In the genomic region with DNA sequence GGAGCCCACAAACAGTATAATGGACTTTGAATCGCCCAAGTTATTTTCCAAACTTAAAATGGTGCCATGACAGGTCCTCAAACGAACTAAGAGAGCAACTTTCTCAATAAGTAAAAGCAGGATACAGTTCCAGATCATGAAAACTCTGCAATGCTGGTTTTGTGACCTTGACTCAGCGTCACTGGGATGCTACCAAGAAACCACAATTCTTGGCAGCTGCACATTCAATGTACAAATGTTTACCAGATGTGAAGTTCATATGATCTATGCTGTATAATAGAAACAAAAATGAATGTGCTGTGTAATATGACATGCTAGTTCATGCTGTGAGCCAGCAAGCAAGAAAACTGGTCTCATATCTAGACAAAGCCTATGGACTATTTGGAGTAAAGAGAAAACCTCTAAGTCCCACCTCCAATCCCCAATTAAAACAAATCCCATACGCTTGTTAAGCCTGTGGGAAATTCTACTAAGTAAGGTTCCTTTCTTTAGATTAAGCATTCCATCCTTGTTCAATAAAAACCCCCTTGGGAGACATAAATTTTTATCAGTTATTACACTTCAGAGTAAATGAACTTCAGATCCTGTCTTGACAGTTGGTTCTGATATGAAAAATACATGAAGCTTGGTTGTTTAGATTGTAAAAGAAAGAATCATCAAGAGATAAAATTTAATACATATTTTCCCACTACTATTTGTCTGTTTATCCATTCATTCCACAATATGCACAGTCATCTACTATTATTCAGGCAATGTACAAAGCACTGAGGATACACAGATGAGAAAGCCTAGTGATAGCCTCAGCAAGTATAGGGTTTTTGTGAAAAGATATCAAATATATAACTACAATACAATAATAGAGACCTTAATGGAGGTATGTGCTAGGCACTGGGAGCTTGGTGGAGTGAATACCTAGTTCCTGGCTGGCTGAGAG, we compare ENCODE assay signal across 1 cellular context.
TF ChIP-seq lines count a peak whose summit lies in the region.

No MANE protein-coding gene starts in this region.

TF ChIP-seq in IMR-90, 13 proteins besides CTCF, POLR2A, EP300 and RAD21 (continued from another document):
- TF ChIP-seq MAFK (IDR thresholded peaks at IDR 0.05; ENCODE audit: low read depth, low read length) (no peak), RFX5 (IDR thresholded peaks at IDR 0.05; ENCODE audit: low read depth, low read length) (no peak)
